Comparison of ENCODE assay signal across 23 cellular contexts in the genomic region with DNA sequence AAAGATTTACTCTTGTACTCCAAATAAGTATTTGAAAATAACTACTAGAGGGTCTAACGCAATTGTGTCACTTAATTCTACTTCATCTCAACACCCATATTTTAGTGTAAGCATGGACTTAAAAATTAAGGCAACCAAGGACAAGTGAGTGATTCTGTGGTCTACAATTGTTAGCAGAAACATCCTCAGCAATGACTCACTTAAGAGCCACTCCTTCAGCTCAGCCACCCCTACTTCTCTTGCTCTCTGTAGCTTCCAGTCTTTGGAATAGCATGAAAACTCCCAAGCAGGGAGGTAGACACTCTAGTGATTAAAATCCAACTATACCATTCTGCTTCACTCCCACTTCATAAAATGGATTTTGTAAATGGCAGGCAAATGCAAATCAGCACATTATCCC.
DNase-seq lines count a peak whose midpoint lies in the region; ATAC-seq, FAIRE-seq and TF ChIP-seq lines count a peak whose summit lies in the region.
"Had no signal": no experiment of that assay in that cellular context is flagged by ENCODE, and none has a peak within 500 bp of the region (broad histone marks: within the 10 kb centered on the region; RNA-seq: fewer than 3 reads in every experiment).

No MANE protein-coding gene starts in this region.

- H3K4me3 Mint-ChIP-seq in astrocyte (ENCODE audit: unreplicated experiment): no peak overlapping the region
- H3K4me3 Mint-ChIP-seq: CD8-positive, alpha-beta T cell had no signal

- no peak overlapping the region for H3K27ac Mint-ChIP-seq in astrocyte (ENCODE audit: unreplicated experiment)
- H3K27ac Mint-ChIP-seq: CD8-positive, alpha-beta T cell had no signal

- H3K9ac ChIP-seq in astrocyte (ENCODE audit: low read length): no peak overlapping the region
- H3K9ac ChIP-seq: BLaER1 treated with 17β-estradiol and CSF1 and Interleukin-3, amounts not matched to agents 10 nM and 100 nM had no signal

- H3K4me1 ChIP-seq in astrocyte (ENCODE audit: insufficient read depth, low read length): peaks cover 4% of the 10 kb centered on the region
- no peaks in the 10 kb centered on the region for H3K4me1 ChIP-seq in foreskin keratinocyte
- H3K4me1 ChIP-seq: BLaER1 treated with 17β-estradiol and CSF1 and Interleukin-3, amounts not matched to agents 10 nM and 100 nM; Peyer's patch had no signal

- ATAC-seq in foreskin keratinocyte: peak; percentile 88
- ATAC-seq: CD8-positive, alpha-beta T cell had no signal

- no peaks in the 10 kb centered on the region for H3K79me2 ChIP-seq in astrocyte (ENCODE audit: insufficient read depth, low read length)

- H3K27me3 Mint-ChIP-seq in astrocyte (ENCODE audit: low read depth, unreplicated experiment): no peaks in the 10 kb centered on the region

- H2AFZ ChIP-seq in astrocyte (ENCODE audit: low read depth, low read length): no peak overlapping the region

- no peaks in the 10 kb centered on the region for H3K36me3 ChIP-seq in astrocyte (ENCODE audit: insufficient read depth, low read length)
- H3K36me3 ChIP-seq: BLaER1 treated with 17β-estradiol and CSF1 and Interleukin-3, amounts not matched to agents 10 nM and 100 nM; MG63; Peyer's patch had no signal

- H3K9me3 ChIP-seq in astrocyte (ENCODE audit: insufficient read depth, low read depth, low read length): no peaks in the 10 kb centered on the region
- H3K9me3 ChIP-seq: MG63, Peyer's patch had no signal

- 98 to 100% methylated on average over 1 of the region's 1 CpG for WGBS in lower leg skin, 2 donors

- DNase-seq in M059J (ENCODE audit: low read depth) (peak; percentile 5), astrocyte (ENCODE audit: low read depth) (peak; percentile 83), foreskin keratinocyte (peak in 1 of 2 donors; percentile 59), urothelium cell line (ENCODE audit: low spot score) (peak; percentile 66), lower leg skin (ENCODE audit: low spot score in 2 of 2) (no peak), NCI-H1105 treated with DMSO at 0.1 percent for 48 hours (lab: John Stamatoyannopoulos, UW) (no peak), D341Med (ENCODE audit: low spot score) (no peak)
- DNase-seq: Calu3; CD8-positive, alpha-beta T cell; GOT3; IMR-90; MG63; NCI-H1092; NCI-H146; NCI-H2081 treated with DMSO at 0.1 percent for 48 hours; NK-92 treated with Interleukin-12 subunit alpha and Interleukin-12 subunit beta, amount 100 ng/mL, for 24 hours; Peyer's patch; Right ventricle myocardium superior had no signal

- H3K27me3 ChIP-seq in astrocyte (ENCODE audit: insufficient read depth, low read length) (no peaks in the 10 kb centered on the region), foreskin keratinocyte (no peaks in the 10 kb centered on the region)
- H3K27me3 ChIP-seq: BLaER1 treated with 17β-estradiol and CSF1 and Interleukin-3, amounts not matched to agents 10 nM and 100 nM; MG63; Peyer's patch had no signal

- no peak for FAIRE-seq in astrocyte (lab: Jason Lieb, UNC)
- no peak for FAIRE-seq in urothelium cell line (lab: Jason Lieb, UNC)
- FAIRE-seq: GM12891, HTR-8/SVneo had no signal

- peaks cover 4% of the 10 kb centered on the region for H3K9me3 Mint-ChIP-seq in astrocyte (ENCODE audit: unreplicated experiment)

- peaks cover 4% of the 10 kb centered on the region for H3K4me1 Mint-ChIP-seq in astrocyte (ENCODE audit: low read depth, unreplicated experiment)

- no peak overlapping the region for H3K27ac ChIP-seq in astrocyte (ENCODE audit: low read depth, low read length)
- no peak overlapping the region for H3K27ac ChIP-seq in foreskin keratinocyte
- H3K27ac ChIP-seq: BLaER1 treated with 17β-estradiol and CSF1 and Interleukin-3, amounts not matched to agents 10 nM and 100 nM; HL-60; Peyer's patch; SK-N-MC had no signal

- intact Hi-C loops in lower leg skin (cut with DNase I; ENCODE audit: low total_unique reads): no loop called here

- H3K36me3 Mint-ChIP-seq in astrocyte (ENCODE audit: low read depth, unreplicated experiment): no peaks in the 10 kb centered on the region
- H3K36me3 Mint-ChIP-seq: CD8-positive, alpha-beta T cell had no signal

- no peaks in the 10 kb centered on the region for H4K20me1 ChIP-seq in astrocyte (ENCODE audit: insufficient read depth, low read length)
- H4K20me1 ChIP-seq: BLaER1 treated with 17β-estradiol and CSF1 and Interleukin-3, amounts not matched to agents 10 nM and 100 nM had no signal

- H3K4me3 ChIP-seq in astrocyte (ENCODE audit: insufficient read depth, low read depth, low read length) (no peak overlapping the region), lower leg skin (ENCODE audit: low read depth, poor library complexity, severe bottlenecking) (no peak overlapping the region)
- H3K4me3 ChIP-seq: BLaER1 treated with 17β-estradiol and CSF1 and Interleukin-3, amounts not matched to agents 10 nM and 100 nM; MG63; Peyer's patch; SK-N-MC had no signal

- no peak for TF ChIP-seq CTCF in astrocyte (IDR thresholded peaks at IDR 0.05; ENCODE audit: insufficient read depth, low read depth, low read length)
- no peak for TF ChIP-seq CTCF in foreskin keratinocyte (conservative IDR thresholded peaks at IDR 0.05)
- no peak for TF ChIP-seq CTCF in lower leg skin (IDR thresholded peaks at IDR 0.05)

- TF ChIP-seq POLR2A in lower leg skin (IDR thresholded peaks at IDR 0.05): no peak

- no peak overlapping the region for H3K4me2 ChIP-seq in astrocyte (ENCODE audit: low read length)
- H3K4me2 ChIP-seq: BLaER1 treated with 17β-estradiol and CSF1 and Interleukin-3, amounts not matched to agents 10 nM and 100 nM had no signal

Comparison
In these comparisons a context has a peak if more than half of its experiments do, and no peak if none do; other contexts are left out.
1. DNase-seq: peak in M059J (single experiment), astrocyte (single experiment) and urothelium cell line (single experiment); none in lower leg skin (0 of 2), NCI-H1105 treated with DMSO at 0.1 percent for 48 hours (single experiment) and D341Med (single experiment).